Comparison of ENCODE assay signal across 8 cellular contexts in genomic region chr11:6681949-6682348, GRCh38. TPM values are rescaled to one million over a fixed set of nuclear protein-coding genes. Genes with fewer than 3 reads are reported as not detected.
DNase-seq lines count a peak whose midpoint lies in the region; ATAC-seq and TF ChIP-seq lines count a peak whose summit lies in the region.

No MANE protein-coding gene starts in this region.

- no peak overlapping the region for H3K27ac Mint-ChIP-seq in Caco-2 (ENCODE audit: unreplicated experiment)

- peaks cover 13% of the 10 kb centered on the region for H3K4me1 ChIP-seq in Caco-2
- peaks cover 12 to 13% of the 10 kb centered on the region in 2 donors for H3K4me1 ChIP-seq in duodenal mucosa (ENCODE audit: control insufficient read depth in 1 of 2, insufficient read depth in 2 of 2, low read length in 2 of 2)
- H3K4me1 ChIP-seq in neuronal stem cell (ENCODE audit: control insufficient read depth in 2 of 2, insufficient read depth in 1 of 2, low read depth in 1 of 2, low read length in 2 of 2) = peaks cover 3 to 4% of the 10 kb centered on the region in 2 donors

- WGBS in neuronal stem cell (ENCODE audit: extremely low coverage in 2 of 2, insufficient read length in 2 of 2, insufficient replicate concordance in 1 of 2), 2 donors = no CpG with 5 or more reads among the region's 5 CpGs

- peak overlapping the region; percentile 90 to 94 for H3K9ac ChIP-seq in duodenal mucosa (ENCODE audit: low read depth in 1 of 2, low read length in 2 of 2)
- no peak overlapping the region for H3K9ac ChIP-seq in neuronal stem cell (ENCODE audit: low read depth, low read length, poor library complexity)

- H3K14ac ChIP-seq in neuronal stem cell (ENCODE audit: low read length) = no peak overlapping the region

- H3K36me3 ChIP-seq in Caco-2 (ENCODE audit: control insufficient read depth, insufficient read depth, low read length) (peaks cover 4% of the 10 kb centered on the region), duodenal mucosa (ENCODE audit: control insufficient read depth in 1 of 2, insufficient read depth in 2 of 2, low read length in 2 of 2) (peaks cover 0 to 7% of the 10 kb centered on the region in 2 donors), neuronal stem cell (replicated peaks in 1 of 2; ENCODE audit: control insufficient read depth in 2 of 2, insufficient read depth in 2 of 2, low read length in 2 of 2) (peaks cover 11 to 33% of the 10 kb centered on the region in 2 donors)

- TF ChIP-seq CTCF in Caco-2 (IDR thresholded peaks at IDR 0.05; ENCODE audit: insufficient read depth in 1 of 2, low read depth in 1 of 2, low read length in 1 of 2, severe bottlenecking in 1 of 2, unreplicated experiment in 1 of 2) = no peak

- H3K27me3 ChIP-seq in Caco-2 (replicated peaks; ENCODE audit: control insufficient read depth, insufficient read depth, low read length) = no peaks in the 10 kb centered on the region
- H3K27me3 ChIP-seq in duodenal mucosa (ENCODE audit: control insufficient read depth in 1 of 2, insufficient read depth in 2 of 2, low read length in 2 of 2) = no peaks in the 10 kb centered on the region
- no peaks in the 10 kb centered on the region for H3K27me3 ChIP-seq in neuronal stem cell (ENCODE audit: control insufficient read depth in 3 of 3, insufficient read depth in 3 of 3, low read depth in 1 of 3, low read length in 3 of 3)

- no peak overlapping the region for H2BK15ac ChIP-seq in neuronal stem cell (ENCODE audit: low read length)

- H4K8ac ChIP-seq in neuronal stem cell (ENCODE audit: low read depth, low read length) = no peak overlapping the region

- H2BK5ac ChIP-seq in neuronal stem cell (ENCODE audit: low read length) = no peak overlapping the region

- H3K4me1 Mint-ChIP-seq in Caco-2 (ENCODE audit: low read depth, unreplicated experiment) = peaks cover 7% of the 10 kb centered on the region

- H3K27ac ChIP-seq in duodenal mucosa (ENCODE audit: low read depth, low read length) = no peak overlapping the region
- H3K27ac ChIP-seq in neuronal stem cell (replicated peaks; ENCODE audit: low read length) = no peak overlapping the region

- peaks cover 32% of the 10 kb centered on the region for H3K36me3 Mint-ChIP-seq in Caco-2 (ENCODE audit: insufficient read depth, unreplicated experiment)

- no peak for ATAC-seq in GM21723 (IDR thresholded peaks at IDR 0.05; ENCODE audit: unreplicated experiment)
- no peak for ATAC-seq in HG03280 (IDR thresholded peaks at IDR 0.05; ENCODE audit: unreplicated experiment)

- H2AK5ac ChIP-seq in neuronal stem cell (ENCODE audit: low read depth, low read length) = no peak overlapping the region

- H2BK120ac ChIP-seq in neuronal stem cell (ENCODE audit: low read depth, low read length) = no peak overlapping the region

- H3K27me3 Mint-ChIP-seq in Caco-2 (ENCODE audit: insufficient read depth, unreplicated experiment) = peaks cover 5% of the 10 kb centered on the region

- H3K4me3 Mint-ChIP-seq in Caco-2 (ENCODE audit: unreplicated experiment) = peak overlapping the region; percentile 100

- no peak overlapping the region for H4K91ac ChIP-seq in neuronal stem cell (ENCODE audit: low read depth, low read length, poor library complexity)

- POLR2A ChIA-PET in Caco-2 (lab: Charles Lee) = interaction anchor here (0.6 kb wide), 1 partner anchor 85 kb away, joined by 4 read pairs; no protein-coding TSS in a partner anchor

- DNase-seq in Caco-2 (no peak), M059J (ENCODE audit: low read depth) (peak; percentile 18), neuronal stem cell (ENCODE audit: low spot score) (no peak)
- DNase-seq in effector CD4-positive, alpha-beta T cell = no peak
- DNase-seq in activated CD4-positive, alpha-beta T cell treated with anti-CD3 and anti-CD28 coated beads, Interleukin-2, amount 50 U/mL, for 48 hours = no peak

- H3K9me3 ChIP-seq in Caco-2 = no peaks in the 10 kb centered on the region
- no peaks in the 10 kb centered on the region for H3K9me3 ChIP-seq in duodenal mucosa (ENCODE audit: control insufficient read depth in 1 of 2, low read length in 2 of 2)
- peaks cover 0 to 1% of the 10 kb centered on the region in 2 donors for H3K9me3 ChIP-seq in neuronal stem cell (replicated peaks in 1 of 2; ENCODE audit: control insufficient read depth in 2 of 2, insufficient read depth in 1 of 2, low read depth in 1 of 2, low read length in 2 of 2)

- H3K18ac ChIP-seq in neuronal stem cell (ENCODE audit: low read length) = no peak overlapping the region

- H3K9me3 Mint-ChIP-seq in Caco-2 (ENCODE audit: unreplicated experiment) = no peaks in the 10 kb centered on the region

- CTCF ChIA-PET in Caco-2 (lab: Charles Lee) = interaction anchor here (1.1 kb wide), 1 partner anchor 151 kb away, joined by 3 read pairs; no protein-coding TSS in a partner anchor

- H3K4me3 ChIP-seq in Caco-2 (ENCODE audit: low read depth, low read length) = peak overlapping the region; percentile 88
- H3K4me3 ChIP-seq in duodenal mucosa (ENCODE audit: low read depth in 1 of 2, low read length in 2 of 2) = peak overlapping the region; percentile 98 to 99
- peak overlapping the region; percentile 92 to 100 for H3K4me3 ChIP-seq in neuronal stem cell (ENCODE audit: low read length in 2 of 2)

- no peak overlapping the region for H2AFZ ChIP-seq in neuronal stem cell (ENCODE audit: low read length)

- H3K79me1 ChIP-seq in neuronal stem cell (ENCODE audit: low read depth, low read length) = peaks cover 4% of the 10 kb centered on the region

- no peak overlapping the region for H3K23ac ChIP-seq in neuronal stem cell (ENCODE audit: low read depth, low read length, poor library complexity)

- H2BK12ac ChIP-seq in neuronal stem cell (ENCODE audit: low read length) = no peak overlapping the region

- intact Hi-C loops in Caco-2 (cut with micrococcal nuclease; ENCODE audit: unreplicated experiment) = loop anchor here (2.0 kb wide), 1 partner anchor 193 kb away; no protein-coding TSS in a partner anchor

- no TSS peak for BruUV-seq in Caco-2 (replicated peaks; lab: Mats Ljungman, UMichigan)

- H3K4ac ChIP-seq in neuronal stem cell (ENCODE audit: low read length) = no peak overlapping the region

- H3K4me2 ChIP-seq in neuronal stem cell (ENCODE audit: insufficient read depth, low read length, poor library complexity, severe bottlenecking) = peak overlapping the region; percentile 60

RNA-seq across cellular contexts. Expression of gene MRPL17, which starts 1.2 kb away (rescaled TPM):
- 57.8 and 60.8 TPM in 2 replicates for total RNA-seq in Caco-2 (2022)
- total RNA-seq in M059J (2014; rRNA removed; shearing (Covaris generic)) = 125 and 132 TPM in 2 replicates
- polyA plus RNA-seq in neuronal stem cell (2013, experiment 1 of 2) = 32.4 TPM
- polyA plus RNA-seq in neuronal stem cell (2013, experiment 2 of 2) = 31.0 TPM

RNA-seq across cellular contexts. Expression of gene DCHS1, which starts 26.3 kb away (rescaled TPM):
- 1.7 and 2.0 TPM in 2 replicates for total RNA-seq in Caco-2 (2022)
- total RNA-seq in M059J (2014; rRNA removed; shearing (Covaris generic)) = 4.6 and 8.8 TPM in 2 replicates
- polyA plus RNA-seq in neuronal stem cell (2013, experiment 1 of 2) = 4.5 TPM
- 4.4 TPM for polyA plus RNA-seq in neuronal stem cell (2013, experiment 2 of 2)
